In genomic region chr5:124981901-124982300, GRCh38 we compare ENCODE assay signal across 19 cellular contexts.
DNase-seq lines count a peak whose midpoint lies in the region; ATAC-seq, FAIRE-seq and TF ChIP-seq lines count a peak whose summit lies in the region.
"Had no signal": no experiment of that assay in that cellular context is flagged by ENCODE, and none has a peak within 500 bp of the region (broad histone marks: within the 10 kb centered on the region; RNA-seq: fewer than 3 reads in every experiment).

No MANE protein-coding gene starts in this region.

- H3K36me3 ChIP-seq in keratinocyte (ENCODE audit: control insufficient read depth in 2 of 2, extremely low read depth in 1 of 2, insufficient read depth in 2 of 2, low read length in 2 of 2) = no peaks in the 10 kb centered on the region
- H3K36me3 ChIP-seq: brain microvascular endothelial cell had no signal

- DNase-seq in GM19239 (ENCODE audit: insufficient read length, low spot score) (no peak), RCC 7860 (ENCODE audit: low spot score) (peak; percentile 74), keratinocyte (ENCODE audit: low read depth, low spot score) (no peak), renal cortical epithelial cell (ENCODE audit: low read depth) (peak; percentile 91), OCI-M2 (lab: John Stamatoyannopoulos, UW; ENCODE audit: unreplicated experiment) (no peak), NCI-H2029 (lab: John Stamatoyannopoulos, UW) (no peak)
- DNase-seq: activated CD4-positive, alpha-beta T cell treated with anti-CD3 and anti-CD28 coated beads for 48 hours; activated T-cell treated with anti-CD3 and anti-CD28 coated beads for 4 hours; brain microvascular endothelial cell; DMS79 treated with DMSO at 0.1 percent for 48 hours; GOT3; left ventricle myocardium superior; retina; SIG-M5; T-helper 9 cell; testis had no signal

- H3K4me1 ChIP-seq in keratinocyte (ENCODE audit: control insufficient read depth, extremely low read depth, insufficient read depth, low read length) = peaks cover 10% of the 10 kb centered on the region
- H3K4me1 ChIP-seq: testis had no signal

- H2AFZ ChIP-seq in keratinocyte (ENCODE audit: control insufficient read depth, low read length) = peak overlapping the region; percentile 75

- TF ChIP-seq CTCF in keratinocyte (optimal IDR thresholded peaks at IDR 0.05 in 1 of 3, IDR thresholded peaks at IDR 0.05 in 1 of 3, conservative IDR thresholded peaks at IDR 0.05 in 1 of 3; ENCODE audit: extremely low read depth in 1 of 3, insufficient read depth in 2 of 3, low read length in 3 of 3) = no peak

- no peaks in the 10 kb centered on the region for H4K20me1 ChIP-seq in keratinocyte (ENCODE audit: control insufficient read depth, extremely low read depth, insufficient read depth, low read length)

- H3K9me3 ChIP-seq in keratinocyte (ENCODE audit: control insufficient read depth, low read depth, low read length) = no peaks in the 10 kb centered on the region
- H3K9me3 ChIP-seq: testis had no signal

- ATAC-seq in GM19455 (IDR thresholded peaks at IDR 0.05; ENCODE audit: unreplicated experiment) (no peak), GM21526 (IDR thresholded peaks at IDR 0.05; ENCODE audit: low FRiP score, unreplicated experiment) (no peak)
- ATAC-seq: left ventricle myocardium superior; natural killer cell treated with Interleukin-12 subunit alpha and Interleukin-12 subunit beta and Interleukin-15 and Interleukin-18, amount 100 ng/mL, for 72 hours had no signal

- FAIRE-seq in GM19239 (lab: Jason Lieb, UNC) = peak; percentile 51
- FAIRE-seq in RCC 7860 (lab: Jason Lieb, UNC) = peak; percentile 62
- no peak for FAIRE-seq in keratinocyte (lab: Jason Lieb, UNC)

- dilution Hi-C loops in keratinocyte (cut with MboI; ENCODE audit: extremely low pct_ligation_motif_present, low sequenced_read_pairs) = no loop called here

- H3K4me2 ChIP-seq in keratinocyte (ENCODE audit: control insufficient read depth, extremely low read depth, insufficient read depth, low read depth, low read length) = peak overlapping the region; percentile 18

- no peak overlapping the region for H3K9ac ChIP-seq in keratinocyte (ENCODE audit: control insufficient read depth, extremely low read depth, insufficient read depth, low read length)

- no peaks in the 10 kb centered on the region for H3K79me2 ChIP-seq in keratinocyte (ENCODE audit: control insufficient read depth, insufficient read depth, low read length)

- no peak overlapping the region for H3K4me3 ChIP-seq in keratinocyte (ENCODE audit: control insufficient read depth in 2 of 3, extremely low read depth in 1 of 3, insufficient read depth in 2 of 3, low read depth in 1 of 3, low read length in 3 of 3)
- H3K4me3 ChIP-seq: testis had no signal

- H3K27ac ChIP-seq in keratinocyte (ENCODE audit: control insufficient read depth, insufficient read depth, low read length) = no peak overlapping the region
- H3K27ac ChIP-seq: brain microvascular endothelial cell, testis had no signal

- no peaks in the 10 kb centered on the region for H3K27me3 ChIP-seq in keratinocyte (ENCODE audit: control insufficient read depth, extremely low read depth, insufficient read depth, low read length)
- H3K27me3 ChIP-seq: brain microvascular endothelial cell, testis had no signal

- no peaks in the 10 kb centered on the region for H3K9me1 ChIP-seq in keratinocyte (ENCODE audit: control insufficient read depth, extremely low read depth, insufficient read depth, low read length)

Comparison
In these comparisons a context has a peak if more than half of its experiments do, and no peak if none do; other contexts are left out.
1. DNase-seq: peak in RCC 7860 (single experiment) and renal cortical epithelial cell (single experiment); none in GM19239 (single experiment), keratinocyte (single experiment), OCI-M2 (single experiment) and NCI-H2029 (single experiment).